In the genomic region with DNA sequence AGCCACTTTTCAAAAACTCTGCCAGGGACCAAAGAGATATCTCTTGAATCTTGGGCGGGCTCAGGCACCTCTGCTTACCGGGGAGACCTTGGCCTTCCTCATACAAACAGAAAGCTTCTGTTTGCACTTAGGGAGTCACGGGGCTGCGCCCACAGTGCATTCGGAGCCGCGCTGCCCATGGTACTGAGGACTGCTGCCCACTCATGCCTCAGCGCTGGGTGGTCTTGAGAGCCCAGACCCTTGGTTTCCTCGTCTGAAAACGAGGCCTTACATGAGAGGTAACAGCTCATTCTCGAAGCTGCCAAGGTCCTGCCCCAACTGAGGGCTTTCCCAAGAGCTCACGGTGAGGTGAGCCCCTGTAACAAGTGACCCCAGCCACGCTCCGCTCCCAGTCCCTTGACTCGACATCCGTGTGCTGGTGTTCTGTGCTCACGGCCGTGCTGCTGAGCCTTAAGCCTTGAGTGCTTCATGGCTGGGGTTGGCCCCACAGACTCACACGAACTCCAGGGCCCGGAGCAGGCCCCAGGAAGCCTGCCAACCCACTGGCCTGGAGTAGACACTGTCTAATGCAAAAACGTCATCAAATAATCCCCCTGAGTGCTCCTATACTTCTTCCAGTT, we compare ENCODE assay signal across 21 cellular contexts. TPM values are rescaled to one million over a fixed set of nuclear protein-coding genes. Genes with fewer than 3 reads are reported as not detected.
A peak's percentile ranks its signal among the peaks of the same experiment; 100 is the strongest.
DNase-seq lines count a peak whose midpoint lies in the region; ATAC-seq, FAIRE-seq and TF ChIP-seq lines count a peak whose summit lies in the region.
"Had no signal": no experiment of that assay in that cellular context is flagged by ENCODE, and none has a peak within 500 bp of the region (broad histone marks: within the 10 kb centered on the region; RNA-seq: fewer than 3 reads in every experiment).

No MANE protein-coding gene starts in this region.

- H3K36me3 Mint-ChIP-seq in activated naive CD4-positive, alpha-beta T cell treated with anti-CD3 and anti-CD28 coated beads, Interleukin-2, amount 50 U/mL, for 24 hours = peaks cover 14% of the 10 kb centered on the region
- peaks cover 68% of the 10 kb centered on the region for H3K36me3 Mint-ChIP-seq in WTC11

- peaks cover 3 to 12% of the 10 kb centered on the region in 2 donors for H3K36me3 ChIP-seq in kidney (ENCODE audit: control insufficient read depth in 1 of 2, insufficient read depth in 2 of 2, low read length in 2 of 2)
- peaks cover 5 to 95% (median 84%) of the 10 kb centered on the region in 4 donors for H3K36me3 ChIP-seq in stomach

- CTCF ChIA-PET in WTC11 (lab: Charles Lee) = no interaction called here

- no peaks in the 10 kb centered on the region for H3K9me3 ChIP-seq in kidney (ENCODE audit: control insufficient read depth in 1 of 2, low read length in 2 of 2)
- no peaks in the 10 kb centered on the region for H3K9me3 ChIP-seq in stomach

- FAIRE-seq in kidney (lab: Jason Lieb, UNC) = no peak
- FAIRE-seq: TTC549 had no signal

- no peak overlapping the region for H3K9ac ChIP-seq in kidney (ENCODE audit: low read length in 2 of 2)

- POLR2A ChIA-PET in WTC11 (lab: Charles Lee) = no interaction called here

- H3K27ac ChIP-seq in kidney (ENCODE audit: low read depth in 2 of 2, low read length in 2 of 2) (no peak overlapping the region), stomach (peak overlapping the region; percentile 11 to 75 (median 66))

- H3K4me3 Mint-ChIP-seq in activated naive CD4-positive, alpha-beta T cell treated with anti-CD3 and anti-CD28 coated beads, Interleukin-2, amount 50 U/mL, for 24 hours = no peak overlapping the region
- H3K4me3 Mint-ChIP-seq in WTC11 = no peak overlapping the region

- no peak for TF ChIP-seq EP300 in stomach (IDR thresholded peaks at IDR 0.05)

- intact Hi-C loops in kidney (cut with DNase I) = loop anchor here (10.0 kb wide), 1 partner anchor 387 kb away; no protein-coding TSS in a partner anchor
- intact Hi-C loops in stomach (cut with DNase I; ENCODE audit: low total_unique reads) = no loop called here

- WGBS in stomach, 5 donors = 77 to 86% (median 79%) methylated on average over 17 to 21 of the region's 21 CpGs

- no peak for TF ChIP-seq CTCF in WTC11 (IDR thresholded peaks at IDR 0.05)
- TF ChIP-seq CTCF in kidney (IDR thresholded peaks at IDR 0.05; ENCODE audit: borderline replicate concordance, extremely low read depth, insufficient read depth) = no peak
- TF ChIP-seq CTCF in stomach (IDR thresholded peaks at IDR 0.05) = no peak

- no peaks in the 10 kb centered on the region for H3K27me3 ChIP-seq in stomach

- TF ChIP-seq POLR2A in stomach (IDR thresholded peaks at IDR 0.05) = no peak

- ATAC-seq in WTC11 = no peak
- no peak for ATAC-seq in GM21360 (IDR thresholded peaks at IDR 0.05; ENCODE audit: unreplicated experiment)
- ATAC-seq in HG02970 (IDR thresholded peaks at IDR 0.05; ENCODE audit: low FRiP score, unreplicated experiment) = no peak
- ATAC-seq: right cardiac atrium, Right ventricle myocardium inferior had no signal

- DNase-seq in activated naive CD4-positive, alpha-beta T cell (lab: John Stamatoyannopoulos, UW) = no peak
- DNase-seq in WTC11 (ENCODE audit: low spot score) (no peak), kidney (peak; percentile 55), stomach (no peak)
- DNase-seq: activated CD4-positive, alpha-beta T cell treated with anti-CD3 and anti-CD28 coated beads for 48 hours; effector CD8-positive, alpha-beta T cell; GF-D8; H7; kidney glomerular epithelial cell; NCI-H1105; NCI-H2029 treated with DMSO at 0.1 percent for 48 hours; NCI-H226; OCI-M1; stimulated activated CD4-positive, alpha-beta T cell treated with anti-CD3 and anti-CD28 coated beads, Interleukin-12 subunit alpha, Interleukin-12 subunit beta, amount 100 ng/mL, for 4 hours; substantia nigra had no signal

- H3K4me1 ChIP-seq in kidney (ENCODE audit: control insufficient read depth in 1 of 2, insufficient read depth in 1 of 2, low read depth in 1 of 2, low read length in 2 of 2) = peaks cover 0 to 2% of the 10 kb centered on the region in 2 donors
- peaks cover 13 to 26% (median 19%) of the 10 kb centered on the region in 4 donors for H3K4me1 ChIP-seq in stomach

- no peaks in the 10 kb centered on the region for H3K9me3 Mint-ChIP-seq in activated naive CD4-positive, alpha-beta T cell treated with anti-CD3 and anti-CD28 coated beads, Interleukin-2, amount 50 U/mL, for 24 hours
- H3K9me3 Mint-ChIP-seq in WTC11 = no peaks in the 10 kb centered on the region

- no peaks in the 10 kb centered on the region for H3K27me3 Mint-ChIP-seq in activated naive CD4-positive, alpha-beta T cell treated with anti-CD3 and anti-CD28 coated beads, Interleukin-2, amount 50 U/mL, for 24 hours
- no peaks in the 10 kb centered on the region for H3K27me3 Mint-ChIP-seq in WTC11 (ENCODE audit: low read depth)

- H3K27ac Mint-ChIP-seq in activated naive CD4-positive, alpha-beta T cell treated with anti-CD3 and anti-CD28 coated beads, Interleukin-2, amount 50 U/mL, for 24 hours = peak overlapping the region; percentile 59
- H3K27ac Mint-ChIP-seq in WTC11 = peak overlapping the region; percentile 60; the same call in 1 of the 2 replicates

- H3K4me3 ChIP-seq in kidney (ENCODE audit: low read length in 2 of 2) (no peak overlapping the region), stomach (no peak overlapping the region)

- H3K4me1 Mint-ChIP-seq in activated naive CD4-positive, alpha-beta T cell treated with anti-CD3 and anti-CD28 coated beads, Interleukin-2, amount 50 U/mL, for 24 hours = peaks cover 4% of the 10 kb centered on the region
- no peaks in the 10 kb centered on the region for H3K4me1 Mint-ChIP-seq in WTC11

TF ChIP-seq in WTC11, 78 proteins besides CTCF, POLR2A, EP300 and RAD21 (continues in another document):
- TF ChIP-seq, protein P1, sequence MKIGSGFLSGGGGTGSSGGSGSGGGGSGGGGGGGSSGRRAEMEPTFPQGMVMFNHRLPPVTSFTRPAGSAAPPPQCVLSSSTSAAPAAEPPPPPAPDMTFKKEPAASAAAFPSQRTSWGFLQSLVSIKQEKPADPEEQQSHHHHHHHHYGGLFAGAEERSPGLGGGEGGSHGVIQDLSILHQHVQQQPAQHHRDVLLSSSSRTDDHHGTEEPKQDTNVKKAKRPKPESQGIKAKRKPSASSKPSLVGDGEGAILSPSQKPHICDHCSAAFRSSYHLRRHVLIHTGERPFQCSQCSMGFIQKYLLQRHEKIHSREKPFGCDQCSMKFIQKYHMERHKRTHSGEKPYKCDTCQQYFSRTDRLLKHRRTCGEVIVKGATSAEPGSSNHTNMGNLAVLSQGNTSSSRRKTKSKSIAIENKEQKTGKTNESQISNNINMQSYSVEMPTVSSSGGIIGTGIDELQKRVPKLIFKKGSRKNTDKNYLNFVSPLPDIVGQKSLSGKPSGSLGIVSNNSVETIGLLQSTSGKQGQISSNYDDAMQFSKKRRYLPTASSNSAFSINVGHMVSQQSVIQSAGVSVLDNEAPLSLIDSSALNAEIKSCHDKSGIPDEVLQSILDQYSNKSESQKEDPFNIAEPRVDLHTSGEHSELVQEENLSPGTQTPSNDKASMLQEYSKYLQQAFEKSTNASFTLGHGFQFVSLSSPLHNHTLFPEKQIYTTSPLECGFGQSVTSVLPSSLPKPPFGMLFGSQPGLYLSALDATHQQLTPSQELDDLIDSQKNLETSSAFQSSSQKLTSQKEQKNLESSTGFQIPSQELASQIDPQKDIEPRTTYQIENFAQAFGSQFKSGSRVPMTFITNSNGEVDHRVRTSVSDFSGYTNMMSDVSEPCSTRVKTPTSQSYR (CRISPR knock-in tag; IDR thresholded peaks at IDR 0.05) = no peak
- TF ChIP-seq, protein P2, sequence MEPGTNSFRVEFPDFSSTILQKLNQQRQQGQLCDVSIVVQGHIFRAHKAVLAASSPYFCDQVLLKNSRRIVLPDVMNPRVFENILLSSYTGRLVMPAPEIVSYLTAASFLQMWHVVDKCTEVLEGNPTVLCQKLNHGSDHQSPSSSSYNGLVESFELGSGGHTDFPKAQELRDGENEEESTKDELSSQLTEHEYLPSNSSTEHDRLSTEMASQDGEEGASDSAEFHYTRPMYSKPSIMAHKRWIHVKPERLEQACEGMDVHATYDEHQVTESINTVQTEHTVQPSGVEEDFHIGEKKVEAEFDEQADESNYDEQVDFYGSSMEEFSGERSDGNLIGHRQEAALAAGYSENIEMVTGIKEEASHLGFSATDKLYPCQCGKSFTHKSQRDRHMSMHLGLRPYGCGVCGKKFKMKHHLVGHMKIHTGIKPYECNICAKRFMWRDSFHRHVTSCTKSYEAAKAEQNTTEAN (CRISPR knock-in tag; IDR thresholded peaks at IDR 0.05) = no peak
- TF ChIP-seq, protein P3, sequence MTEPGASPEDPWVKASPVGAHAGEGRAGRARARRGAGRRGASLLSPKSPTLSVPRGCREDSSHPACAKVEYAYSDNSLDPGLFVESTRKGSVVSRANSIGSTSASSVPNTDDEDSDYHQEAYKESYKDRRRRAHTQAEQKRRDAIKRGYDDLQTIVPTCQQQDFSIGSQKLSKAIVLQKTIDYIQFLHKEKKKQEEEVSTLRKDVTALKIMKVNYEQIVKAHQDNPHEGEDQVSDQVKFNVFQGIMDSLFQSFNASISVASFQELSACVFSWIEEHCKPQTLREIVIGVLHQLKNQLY (CRISPR knock-in tag; IDR thresholded peaks at IDR 0.05) = no peak
- TF ChIP-seq, protein P4, sequence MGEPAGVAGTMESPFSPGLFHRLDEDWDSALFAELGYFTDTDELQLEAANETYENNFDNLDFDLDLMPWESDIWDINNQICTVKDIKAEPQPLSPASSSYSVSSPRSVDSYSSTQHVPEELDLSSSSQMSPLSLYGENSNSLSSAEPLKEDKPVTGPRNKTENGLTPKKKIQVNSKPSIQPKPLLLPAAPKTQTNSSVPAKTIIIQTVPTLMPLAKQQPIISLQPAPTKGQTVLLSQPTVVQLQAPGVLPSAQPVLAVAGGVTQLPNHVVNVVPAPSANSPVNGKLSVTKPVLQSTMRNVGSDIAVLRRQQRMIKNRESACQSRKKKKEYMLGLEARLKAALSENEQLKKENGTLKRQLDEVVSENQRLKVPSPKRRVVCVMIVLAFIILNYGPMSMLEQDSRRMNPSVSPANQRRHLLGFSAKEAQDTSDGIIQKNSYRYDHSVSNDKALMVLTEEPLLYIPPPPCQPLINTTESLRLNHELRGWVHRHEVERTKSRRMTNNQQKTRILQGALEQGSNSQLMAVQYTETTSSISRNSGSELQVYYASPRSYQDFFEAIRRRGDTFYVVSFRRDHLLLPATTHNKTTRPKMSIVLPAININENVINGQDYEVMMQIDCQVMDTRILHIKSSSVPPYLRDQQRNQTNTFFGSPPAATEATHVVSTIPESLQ (CRISPR knock-in tag; IDR thresholded peaks at IDR 0.05) = no peak
- TF ChIP-seq NFE2L1 (CRISPR knock-in tag; IDR thresholded peaks at IDR 0.05) (no peak), FOXK1 (CRISPR knock-in tag; IDR thresholded peaks at IDR 0.05) (no peak)

RNA-seq across cellular contexts. Expression of a gene that starts 47.4 kb away (rescaled TPM):
- 0.21 to 0.28 TPM (median 0.27 TPM) in 3 replicates for total RNA-seq in WTC11 (2021)
- 1.7 TPM for total RNA-seq in kidney
- 0.82 TPM for polyA plus RNA-seq in kidney (ENCODE audit: insufficient read depth, low read depth, low replicate concordance)
- total RNA-seq in stomach = 10 to 100 TPM in 2 of 5 donors, 1 to 10 TPM in 1, not detected in 2; 4.0 to 19.3 (median 11.0) TPM
- polyA plus RNA-seq in stomach = 10 to 100 TPM in 1 of 3 donors, 1 to 10 TPM in 2; 1.9 to 10.9 (median 7.2) TPM

Comparison
In these comparisons a context has a peak if more than half of its experiments do, and no peak if none do; other contexts are left out.
1. H3K27ac ChIP-seq: peak in stomach (5 of 5); none in kidney (0 of 2).